Comparison of ENCODE assay signal across 8 cellular contexts in the genomic region with DNA sequence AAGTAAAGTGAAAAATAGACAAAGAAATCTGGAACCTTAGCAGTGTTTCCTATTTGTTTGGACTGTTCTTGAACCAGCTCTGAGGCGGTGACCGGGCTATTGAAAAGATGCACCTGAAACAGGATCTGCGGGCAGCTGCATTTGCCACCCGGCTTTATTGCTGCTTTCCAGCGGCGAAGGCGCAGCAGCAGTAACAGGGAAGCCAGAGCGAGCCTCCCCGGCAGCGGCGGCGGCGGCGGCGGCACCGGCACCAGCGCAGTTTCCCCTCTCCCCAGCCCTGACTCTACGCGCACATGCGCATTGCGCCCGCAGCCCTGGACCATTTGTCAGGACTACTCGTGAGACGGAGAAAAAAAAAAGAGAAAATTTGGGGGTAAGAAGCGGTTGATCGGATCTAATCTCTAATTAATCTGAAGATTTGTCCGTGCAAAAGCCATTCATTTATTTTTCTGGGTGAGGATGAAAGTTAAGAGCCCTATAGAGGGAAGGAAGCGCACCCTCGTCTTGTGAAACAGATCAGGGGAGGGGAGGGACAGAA. TPM values are rescaled to one million over a fixed set of nuclear protein-coding genes. Genes with fewer than 3 reads are reported as not detected.
DNase-seq lines count a peak whose midpoint lies in the region; ATAC-seq, FAIRE-seq and TF ChIP-seq lines count a peak whose summit lies in the region.

L3MBTL3 (plus strand) TSS at position 290 of the 538 bp plus-strand sequence. CDS start 24,119 bp downstream, outside the sequence.

- H3K4me1 ChIP-seq in CD8-positive, alpha-beta T cell (ENCODE audit: insufficient read depth, low read length) = peaks cover 11% of the 10 kb centered on the region
- H3K4me1 ChIP-seq in OCI-LY7 (ENCODE audit: insufficient read depth, low read length, poor library complexity, severe bottlenecking) (peaks cover 9% of the 10 kb centered on the region), esophagus (ENCODE audit: control insufficient read depth in 2 of 2, insufficient read depth in 2 of 2, low read length in 1 of 2) (no peaks in the 10 kb centered on the region), mucosa of rectum (ENCODE audit: control insufficient read depth in 2 of 2, insufficient read depth in 2 of 2, low read length in 2 of 2) (peaks cover 0 to 2% of the 10 kb centered on the region in 2 donors)

- H3K4me1 Mint-ChIP-seq in CD8-positive, alpha-beta T cell (ENCODE audit: low read depth) = peaks cover 27% of the 10 kb centered on the region

- CTCF ChIA-PET in CD8-positive, alpha-beta T cell (lab: Charles Lee) = interaction anchor here (0.9 to 1.5 kb wide), 3 partner anchors 9 to 519 kb away, joined by 3 to 5 read pairs (median 3); no protein-coding TSS in a partner anchor
- CTCF ChIA-PET in OCI-LY7 (lab: Charles Lee; ENCODE audit: unreplicated experiment) = no interaction called here

- POLR2A ChIA-PET in CD8-positive, alpha-beta T cell (lab: Charles Lee) = interaction anchor here (1.1 kb wide), 2 partner anchors 280 to 518 kb away, joined by 3 read pairs; no protein-coding TSS in a partner anchor
- POLR2A ChIA-PET in OCI-LY7 (lab: Charles Lee) = interaction anchor here (0.7 kb wide), 1 partner anchor 314 kb away, joined by 3 read pairs; no protein-coding TSS in a partner anchor

- H3K27ac Mint-ChIP-seq in CD8-positive, alpha-beta T cell = peak within 1 kb of the TSS; percentile 97

- peak; percentile 71 for ATAC-seq in CD8-positive, alpha-beta T cell
- ATAC-seq in GM21381 (IDR thresholded peaks at IDR 0.05; ENCODE audit: unreplicated experiment) = peak; percentile 70

- FAIRE-seq in HTR-8/SVneo (lab: Jason Lieb, UNC) = no peak

- TF ChIP-seq CTCF in CD8-positive, alpha-beta T cell (IDR thresholded peaks at IDR 0.05) = no peak
- TF ChIP-seq CTCF in OCI-LY7 (conservative IDR thresholded peaks at IDR 0.05; ENCODE audit: low read length) = no peak

- no peaks in the 10 kb centered on the region for H3K9me3 ChIP-seq in CD8-positive, alpha-beta T cell (ENCODE audit: low read length)
- no peaks in the 10 kb centered on the region for H3K9me3 ChIP-seq in OCI-LY7 (ENCODE audit: low read length)
- H3K9me3 ChIP-seq in esophagus (ENCODE audit: control insufficient read depth in 2 of 2, insufficient read depth in 1 of 2, low read depth in 1 of 2, low read length in 1 of 2) = no peaks in the 10 kb centered on the region
- H3K9me3 ChIP-seq in mucosa of rectum (ENCODE audit: control insufficient read depth in 2 of 2, low read length in 2 of 2) = no peaks in the 10 kb centered on the region

- H3K9me3 Mint-ChIP-seq in CD8-positive, alpha-beta T cell = no peaks in the 10 kb centered on the region

- H3K79me2 ChIP-seq in OCI-LY7 (ENCODE audit: insufficient read depth, low read depth, low read length) = no peaks in the 10 kb centered on the region

- peaks cover 18% of the 10 kb centered on the region for H3K36me3 Mint-ChIP-seq in CD8-positive, alpha-beta T cell

- WGBS in esophagus, 2 donors = 0 to 2% methylated on average over 29 of the region's 29 CpGs

- DNase-seq in CD8-positive, alpha-beta T cell = peak; percentile 72 to 91 (median 89)
- DNase-seq in HTR-8/SVneo (ENCODE audit: insufficient read length, low spot score) = peak; percentile 84
- DNase-seq in OCI-LY7 (ENCODE audit: low spot score) = peak; percentile 76
- DNase-seq in activated T-cell treated with anti-CD3 and anti-CD28 coated beads, Interleukin-2, amount 50 U/mL, for 1 hour = peak; percentile 89
- peak; percentile 66 to 84 for DNase-seq in stimulated activated CD8-positive, alpha-beta memory T cell treated with anti-CD3 and anti-CD28 coated beads, Interleukin-4, amount 100 ng/mL, for 1 hour (ENCODE audit: low read depth in 2 of 2, low spot score in 1 of 2)

- H3K9ac ChIP-seq in mucosa of rectum (ENCODE audit: low read depth in 1 of 2, low read length in 2 of 2) = peak within 1 kb of the TSS; percentile 72 to 77

- peak within 1 kb of the TSS; percentile 85 for H3K27ac ChIP-seq in CD8-positive, alpha-beta T cell (ENCODE audit: low read depth, low read length)
- peak within 1 kb of the TSS; percentile 18 for H3K27ac ChIP-seq in OCI-LY7 (ENCODE audit: low read depth, low read length, poor library complexity, severe bottlenecking)
- H3K27ac ChIP-seq in esophagus (ENCODE audit: low read depth in 2 of 2, low read length in 1 of 2) = peak within 1 kb of the TSS; percentile 47 to 81
- H3K27ac ChIP-seq in mucosa of rectum (ENCODE audit: low read depth in 2 of 2, low read length in 2 of 2) = peak within 1 kb of the TSS; percentile 61 to 77

- H3K36me3 ChIP-seq in CD8-positive, alpha-beta T cell (ENCODE audit: insufficient read depth, low read length) = no peaks in the 10 kb centered on the region
- H3K36me3 ChIP-seq in OCI-LY7 (ENCODE audit: insufficient read depth, low read length) (no peaks in the 10 kb centered on the region), esophagus (ENCODE audit: control insufficient read depth in 2 of 2, insufficient read depth in 2 of 2, low read length in 1 of 2) (no peaks in the 10 kb centered on the region), mucosa of rectum (ENCODE audit: control insufficient read depth in 2 of 2, insufficient read depth in 2 of 2, low read length in 2 of 2) (no peaks in the 10 kb centered on the region)

- H3K4me2 ChIP-seq in OCI-LY7 (ENCODE audit: low read length) = peak within 1 kb of the TSS; percentile 88

- H4K20me1 ChIP-seq in OCI-LY7 (ENCODE audit: insufficient read depth, low read length) = 0 out of 2 replicates have a peak, but pooled peaks cover 11% of the 10 kb centered on the region

- no TSS peak for BruUV-seq in OCI-LY7 (replicated peaks; lab: Mats Ljungman, UMichigan)

- no peaks in the 10 kb centered on the region for H3K27me3 ChIP-seq in CD8-positive, alpha-beta T cell (ENCODE audit: insufficient read depth, low read length)
- H3K27me3 ChIP-seq in esophagus (ENCODE audit: control insufficient read depth in 1 of 2, insufficient read depth in 2 of 2, low read length in 2 of 2) (no peaks in the 10 kb centered on the region), mucosa of rectum (ENCODE audit: control insufficient read depth in 2 of 2, insufficient read depth in 2 of 2, low read length in 2 of 2) (no peaks in the 10 kb centered on the region)

- peak within 1 kb of the TSS; percentile 100 for H3K4me3 Mint-ChIP-seq in CD8-positive, alpha-beta T cell

- no peaks in the 10 kb centered on the region for H3K9me2 ChIP-seq in OCI-LY7 (ENCODE audit: insufficient read depth, low read length)

- H3K27me3 Mint-ChIP-seq in CD8-positive, alpha-beta T cell (ENCODE audit: low read depth) = no peaks in the 10 kb centered on the region

- H3K4me3 ChIP-seq in CD8-positive, alpha-beta T cell (ENCODE audit: low read depth, low read length) = peak within 1 kb of the TSS; percentile 94
- peak within 1 kb of the TSS; percentile 74 for H3K4me3 ChIP-seq in OCI-LY7 (ENCODE audit: low read depth, low read length, poor library complexity, severe bottlenecking)
- H3K4me3 ChIP-seq in esophagus (ENCODE audit: low read depth in 1 of 2, low read length in 2 of 2) = peak within 1 kb of the TSS; percentile 70 to 91
- peak within 1 kb of the TSS; percentile 75 to 92 for H3K4me3 ChIP-seq in mucosa of rectum (ENCODE audit: low read length in 2 of 2)

- intact Hi-C loops in CD8-positive, alpha-beta T cell (cut with DNase I, micrococcal nuclease) = loop anchor here in 1 of 2 experiments (1.0 to 5.0 kb wide), 2 partner anchors 81 to 1609 kb away; partner anchors contain the start of gene MED23
- intact Hi-C loops in OCI-LY7 (cut with micrococcal nuclease; ENCODE audit: unreplicated experiment) = no loop called here

- H2AFZ ChIP-seq in OCI-LY7 (ENCODE audit: low read length) = peak within 1 kb of the TSS; percentile 80; the same call in 1 of the 2 replicates

RNA-seq across cellular contexts. Expression of gene L3MBTL3, which starts in this region (rescaled TPM):
- 10 to 100 TPM; 41.2 to 50.5 TPM for total RNA-seq in CD8-positive, alpha-beta T cell
- 6.4 and 7.9 TPM in 2 replicates for total RNA-seq in OCI-LY7 (2014; rRNA removed; shearing (Covaris generic))
- 7.3 and 11.0 TPM in 2 replicates for total RNA-seq in OCI-LY7 (2022)
- polyA plus RNA-seq in esophagus = 1 to 10 TPM in 1 of 2 donors, under 1 TPM in 1; 0.94 to 1.4 TPM

Comparison
In these comparisons a context has a peak if more than half of its experiments do, and no peak if none do; other contexts are left out.
1. Peak in every context shown above with its lines: DNase-seq, ATAC-seq, H3K4me3 ChIP-seq and H3K27ac ChIP-seq.
2. H3K27ac ChIP-seq: peak in every context shown above with its lines; median percentile 85 in CD8-positive, alpha-beta T cell; 69 in mucosa of rectum; 64 in esophagus; 18 in OCI-LY7.